Comparison of ENCODE assay signal across 1 cellular context in the genomic region with DNA sequence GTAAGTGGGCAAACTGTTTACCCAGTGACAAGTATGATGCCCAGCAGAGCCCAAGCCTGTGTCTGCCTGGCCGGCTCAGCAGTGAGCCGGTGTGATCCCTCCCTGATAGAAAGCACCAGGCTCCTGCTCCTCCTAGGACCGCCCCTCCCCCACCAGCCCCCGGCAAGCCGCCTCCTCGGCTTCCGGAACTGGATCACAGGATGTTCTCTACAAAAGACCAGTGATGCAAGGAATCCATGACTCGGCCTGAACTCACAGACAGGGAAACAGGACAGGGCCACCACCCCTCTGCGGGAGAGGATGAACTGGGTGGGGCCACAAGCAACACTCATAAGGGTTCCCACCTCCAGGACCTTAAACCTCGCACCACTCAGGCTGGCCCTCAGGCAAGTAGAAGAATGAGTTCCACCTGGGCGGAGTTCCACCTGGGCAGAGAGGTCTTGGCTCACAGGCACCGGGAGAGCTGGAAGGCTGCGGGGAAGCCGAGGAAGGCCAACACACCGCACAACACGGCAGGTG.
TF ChIP-seq lines count a peak whose summit lies in the region.

No MANE protein-coding gene starts in this region.

TF ChIP-seq in K562, 482 proteins besides CTCF, POLR2A, EP300 and RAD21:
- TF ChIP-seq HDAC3 (IDR thresholded peaks at IDR 0.05; ENCODE audit: borderline replicate concordance, partially characterized antibody) = no peak
- peak; percentile 67 for TF ChIP-seq GABPA (tag; conservative IDR thresholded peaks at IDR 0.05; ENCODE audit: low read depth)
- no peak for TF ChIP-seq ESRRB (CRISPR knock-in tag; IDR thresholded peaks at IDR 0.05; ENCODE audit: borderline replicate concordance)
- TF ChIP-seq ZNF224 (CRISPR knock-in tag; IDR thresholded peaks at IDR 0.05) = no peak
- TF ChIP-seq, protein P1, sequence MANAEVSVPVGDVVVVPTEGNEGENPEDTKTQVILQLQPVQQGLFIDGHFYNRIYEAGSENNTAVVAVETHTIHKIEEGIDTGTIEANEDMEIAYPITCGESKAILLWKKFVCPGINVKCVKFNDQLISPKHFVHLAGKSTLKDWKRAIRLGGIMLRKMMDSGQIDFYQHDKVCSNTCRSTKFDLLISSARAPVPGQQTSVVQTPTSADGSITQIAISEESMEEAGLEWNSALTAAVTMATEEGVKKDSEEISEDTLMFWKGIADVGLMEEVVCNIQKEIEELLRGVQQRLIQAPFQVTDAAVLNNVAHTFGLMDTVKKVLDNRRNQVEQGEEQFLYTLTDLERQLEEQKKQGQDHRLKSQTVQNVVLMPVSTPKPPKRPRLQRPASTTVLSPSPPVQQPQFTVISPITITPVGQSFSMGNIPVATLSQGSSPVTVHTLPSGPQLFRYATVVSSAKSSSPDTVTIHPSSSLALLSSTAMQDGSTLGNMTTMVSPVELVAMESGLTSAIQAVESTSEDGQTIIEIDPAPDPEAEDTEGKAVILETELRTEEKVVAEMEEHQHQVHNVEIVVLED (CRISPR knock-in tag; IDR thresholded peaks at IDR 0.05) = no peak
- peak; percentile 36; the same call in 1 of the 2 replicates for TF ChIP-seq CREM (IDR thresholded peaks at IDR 0.05; ENCODE audit: low read depth)
- TF ChIP-seq, protein P2, sequence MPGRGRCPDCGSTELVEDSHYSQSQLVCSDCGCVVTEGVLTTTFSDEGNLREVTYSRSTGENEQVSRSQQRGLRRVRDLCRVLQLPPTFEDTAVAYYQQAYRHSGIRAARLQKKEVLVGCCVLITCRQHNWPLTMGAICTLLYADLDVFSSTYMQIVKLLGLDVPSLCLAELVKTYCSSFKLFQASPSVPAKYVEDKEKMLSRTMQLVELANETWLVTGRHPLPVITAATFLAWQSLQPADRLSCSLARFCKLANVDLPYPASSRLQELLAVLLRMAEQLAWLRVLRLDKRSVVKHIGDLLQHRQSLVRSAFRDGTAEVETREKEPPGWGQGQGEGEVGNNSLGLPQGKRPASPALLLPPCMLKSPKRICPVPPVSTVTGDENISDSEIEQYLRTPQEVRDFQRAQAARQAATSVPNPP (IDR thresholded peaks at IDR 0.05; ENCODE audit: borderline replicate concordance, insufficient read depth, insufficient read length) = no peak
- TF ChIP-seq NUFIP1 (IDR thresholded peaks at IDR 0.05; ENCODE audit: partially characterized antibody) = no peak
- no peak for TF ChIP-seq FIP1L1 (IDR thresholded peaks at IDR 0.05; ENCODE audit: low read depth, low read length, poor library complexity, severe bottlenecking)
- TF ChIP-seq SRSF9 (IDR thresholded peaks at IDR 0.05; ENCODE audit: borderline replicate concordance, low read depth, low read length) = no peak
